ENCODE assay signal across 16 cellular contexts in the genomic region with DNA sequence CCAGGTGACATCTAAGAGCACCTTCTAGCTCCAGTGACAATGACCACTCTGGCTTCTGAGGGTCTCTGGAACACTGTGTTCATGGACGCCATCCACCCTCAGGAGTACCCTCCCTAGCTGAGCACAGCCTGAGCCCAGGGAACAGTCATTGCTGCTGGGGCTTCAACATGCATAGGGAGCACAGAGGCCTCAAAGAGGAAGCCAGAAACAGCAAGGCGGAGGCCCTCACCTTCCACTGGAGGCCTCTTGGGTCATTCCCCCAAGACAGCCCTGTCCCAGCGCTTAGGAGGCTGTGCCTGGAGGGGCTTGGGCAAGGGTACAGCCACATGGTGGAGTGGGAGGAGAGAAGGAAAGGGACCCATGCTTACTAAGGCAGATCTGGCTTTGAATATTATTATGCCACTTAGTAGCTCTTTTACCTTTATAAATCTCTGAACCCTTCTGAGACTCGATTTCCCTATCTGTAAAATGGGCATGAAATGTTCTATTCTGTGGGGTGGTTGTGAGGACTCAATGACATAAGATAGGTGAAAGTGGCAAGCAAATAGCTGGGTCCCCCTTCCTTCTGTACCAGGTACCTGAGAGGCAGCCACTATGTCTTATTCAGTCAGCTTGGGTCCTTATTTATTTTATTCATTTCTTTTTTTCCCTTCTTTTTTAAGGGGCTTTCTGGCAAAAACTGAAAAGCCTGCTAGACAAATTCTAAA.
"Had no signal": no experiment of that assay in that cellular context is flagged by ENCODE, and none has a peak within 500 bp of the region (broad histone marks: within the 10 kb centered on the region; RNA-seq: fewer than 3 reads in every experiment).

No MANE protein-coding gene starts in this region.

- H3K27ac Mint-ChIP-seq: activated CD8-positive, alpha-beta memory T cell treated with anti-CD3 and anti-CD28 coated beads, Interleukin-2, amount 10 ng/mL, durations not matched to agents 7 days and 5 days; activated naive CD4-positive, alpha-beta T cell treated with anti-CD3 and anti-CD28 coated beads for 36 hours; activated T-helper 1 cell treated with anti-CD3 and anti-CD28 coated beads, Interleukin-12 subunit alpha, Interleukin-12 subunit beta, Interleukin-2, Interleukin-4 antibody, amounts not matched to agents 30 ng/mL and 10 ng/mL and 1 ng/mL, durations not matched to agents 14 hours and 24 hours and 36 hours; nephron progenitor cell had no signal

- H3K4me3 Mint-ChIP-seq: activated CD8-positive, alpha-beta memory T cell treated with anti-CD3 and anti-CD28 coated beads, Interleukin-2, amount 10 ng/mL, durations not matched to agents 7 days and 5 days; activated naive CD4-positive, alpha-beta T cell treated with anti-CD3 and anti-CD28 coated beads for 36 hours; activated T-helper 1 cell treated with anti-CD3 and anti-CD28 coated beads, Interleukin-12 subunit alpha, Interleukin-12 subunit beta, Interleukin-2, Interleukin-4 antibody, amounts not matched to agents 30 ng/mL and 10 ng/mL and 1 ng/mL, durations not matched to agents 14 hours and 24 hours and 36 hours; central memory CD8-positive, alpha-beta T cell; nephron progenitor cell had no signal

- H3K4me1 ChIP-seq: sigmoid colon, tibial artery, vagina had no signal

- H3K9me3 Mint-ChIP-seq: activated naive CD4-positive, alpha-beta T cell treated with anti-CD3 and anti-CD28 coated beads for 36 hours; activated T-helper 1 cell treated with anti-CD3 and anti-CD28 coated beads, Interleukin-12 subunit alpha, Interleukin-12 subunit beta, Interleukin-2, Interleukin-4 antibody, amounts not matched to agents 30 ng/mL and 10 ng/mL and 1 ng/mL, durations not matched to agents 14 hours and 24 hours and 36 hours; central memory CD8-positive, alpha-beta T cell; nephron progenitor cell had no signal

- H3K36me3 ChIP-seq: sigmoid colon, tibial artery, vagina had no signal

- H3K4me3 ChIP-seq: heart right ventricle, sigmoid colon, tibial artery, vagina had no signal

- H3K27ac ChIP-seq: heart right ventricle, sigmoid colon, tibial artery, vagina had no signal

- DNase-seq: activated CD4-positive, alpha-beta T cell treated with anti-CD3 and anti-CD28 coated beads for 1 hour; cortex of kidney; effector memory CD4-positive, alpha-beta T cell; heart right ventricle; nephron progenitor cell; sigmoid colon; stimulated activated CD4-positive, alpha-beta T cell treated with anti-CD3 and anti-CD28 coated beads, Interleukin-12 subunit alpha, Interleukin-12 subunit beta, amount 100 ng/mL, for 4 hours; tibial artery had no signal

- H3K27me3 Mint-ChIP-seq: central memory CD8-positive, alpha-beta T cell had no signal

- H3K36me3 Mint-ChIP-seq: activated CD8-positive, alpha-beta memory T cell treated with anti-CD3 and anti-CD28 coated beads, Interleukin-2, amount 10 ng/mL, durations not matched to agents 7 days and 5 days had no signal

- ATAC-seq: heart right ventricle, left lobe of liver had no signal

- FAIRE-seq: frontal cortex, islet of Langerhans had no signal

- H3K27me3 ChIP-seq: heart right ventricle, sigmoid colon, vagina had no signal

- H3K9me3 ChIP-seq: heart right ventricle, sigmoid colon, tibial artery, vagina had no signal
